2 cellular contexts compared by ENCODE assay signal in the genomic region with DNA sequence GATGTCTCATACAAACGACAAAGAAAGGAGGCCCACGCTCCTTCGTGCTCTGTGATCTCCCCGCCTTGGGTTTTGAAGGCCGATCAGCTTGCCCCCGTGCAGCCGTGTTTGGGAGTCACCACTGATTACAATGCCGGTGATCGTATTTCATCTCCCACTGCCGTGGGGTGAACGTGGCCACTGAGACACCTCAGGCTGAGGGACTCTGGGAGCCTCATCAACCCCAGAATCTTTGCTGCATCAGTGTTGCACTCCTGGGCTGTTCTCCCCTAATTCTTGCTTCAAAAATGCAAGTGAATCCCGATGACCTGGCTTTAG.
TF ChIP-seq lines count a peak whose summit lies in the region.

No MANE protein-coding gene starts in this region.

TF ChIP-seq in HEK293, 187 proteins besides CTCF, POLR2A, EP300 and RAD21:
- TF ChIP-seq, protein P1, sequence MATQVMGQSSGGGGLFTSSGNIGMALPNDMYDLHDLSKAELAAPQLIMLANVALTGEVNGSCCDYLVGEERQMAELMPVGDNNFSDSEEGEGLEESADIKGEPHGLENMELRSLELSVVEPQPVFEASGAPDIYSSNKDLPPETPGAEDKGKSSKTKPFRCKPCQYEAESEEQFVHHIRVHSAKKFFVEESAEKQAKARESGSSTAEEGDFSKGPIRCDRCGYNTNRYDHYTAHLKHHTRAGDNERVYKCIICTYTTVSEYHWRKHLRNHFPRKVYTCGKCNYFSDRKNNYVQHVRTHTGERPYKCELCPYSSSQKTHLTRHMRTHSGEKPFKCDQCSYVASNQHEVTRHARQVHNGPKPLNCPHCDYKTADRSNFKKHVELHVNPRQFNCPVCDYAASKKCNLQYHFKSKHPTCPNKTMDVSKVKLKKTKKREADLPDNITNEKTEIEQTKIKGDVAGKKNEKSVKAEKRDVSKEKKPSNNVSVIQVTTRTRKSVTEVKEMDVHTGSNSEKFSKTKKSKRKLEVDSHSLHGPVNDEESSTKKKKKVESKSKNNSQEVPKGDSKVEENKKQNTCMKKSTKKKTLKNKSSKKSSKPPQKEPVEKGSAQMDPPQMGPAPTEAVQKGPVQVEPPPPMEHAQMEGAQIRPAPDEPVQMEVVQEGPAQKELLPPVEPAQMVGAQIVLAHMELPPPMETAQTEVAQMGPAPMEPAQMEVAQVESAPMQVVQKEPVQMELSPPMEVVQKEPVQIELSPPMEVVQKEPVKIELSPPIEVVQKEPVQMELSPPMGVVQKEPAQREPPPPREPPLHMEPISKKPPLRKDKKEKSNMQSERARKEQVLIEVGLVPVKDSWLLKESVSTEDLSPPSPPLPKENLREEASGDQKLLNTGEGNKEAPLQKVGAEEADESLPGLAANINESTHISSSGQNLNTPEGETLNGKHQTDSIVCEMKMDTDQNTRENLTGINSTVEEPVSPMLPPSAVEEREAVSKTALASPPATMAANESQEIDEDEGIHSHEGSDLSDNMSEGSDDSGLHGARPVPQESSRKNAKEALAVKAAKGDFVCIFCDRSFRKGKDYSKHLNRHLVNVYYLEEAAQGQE (tag by site-specific recombination; IDR thresholded peaks at IDR 0.05) = no peak
- TF ChIP-seq ZBTB17 (tag by site-specific recombination; IDR thresholded peaks at IDR 0.05) = 0 out of 2 replicates have a peak, but pooled peaks have one; percentile 7

TF ChIP-seq in H1, 55 proteins besides CTCF, POLR2A, EP300 and RAD21 (continued from another document):
- TF ChIP-seq, protein P2, sequence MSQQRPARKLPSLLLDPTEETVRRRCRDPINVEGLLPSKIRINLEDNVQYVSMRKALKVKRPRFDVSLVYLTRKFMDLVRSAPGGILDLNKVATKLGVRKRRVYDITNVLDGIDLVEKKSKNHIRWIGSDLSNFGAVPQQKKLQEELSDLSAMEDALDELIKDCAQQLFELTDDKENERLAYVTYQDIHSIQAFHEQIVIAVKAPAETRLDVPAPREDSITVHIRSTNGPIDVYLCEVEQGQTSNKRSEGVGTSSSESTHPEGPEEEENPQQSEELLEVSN (IDR thresholded peaks at IDR 0.05) = no peak
- TF ChIP-seq ZNF274 (IDR thresholded peaks at IDR 0.05; ENCODE audit: borderline replicate concordance, extremely low read depth, low read length) (no peak), CHD2 (IDR thresholded peaks at IDR 0.05; ENCODE audit: low read length) (no peak), ATF2 (IDR thresholded peaks at IDR 0.05; ENCODE audit: low read length) (no peak)
